ENCODE assay signal across 8 cellular contexts in genomic region chr14:70822706-70823185, GRCh38. TPM values are rescaled to one million over a fixed set of nuclear protein-coding genes. Genes with fewer than 3 reads are reported as not detected.
DNase-seq lines count a peak whose midpoint lies in the region; ATAC-seq and TF ChIP-seq lines count a peak whose summit lies in the region.

No MANE protein-coding gene starts in this region.

- intact Hi-C loops in spleen (cut with DNase I; ENCODE audit: low total_unique reads): no loop called here

- H3K27me3 ChIP-seq in iPS-18a (ENCODE audit: control insufficient read depth, insufficient read depth, low read length): peaks cover 28% of the 10 kb centered on the region
- peaks cover 0 to 46% (median 17%) of the 10 kb centered on the region in 7 donors for H3K27me3 ChIP-seq in spleen (replicated peaks in 1 of 7)

- H3K36me3 Mint-ChIP-seq in activated naive CD8-positive, alpha-beta T cell treated with anti-CD3 and anti-CD28 coated beads, Interleukin-2, amount 50 U/mL, for 24 hours (ENCODE audit: low read depth): no peaks in the 10 kb centered on the region

- no peak for TF ChIP-seq POLR2A in spleen (IDR thresholded peaks at IDR 0.05)

- H3K9me3 Mint-ChIP-seq in activated naive CD8-positive, alpha-beta T cell treated with anti-CD3 and anti-CD28 coated beads, Interleukin-2, amount 50 U/mL, for 24 hours: no peaks in the 10 kb centered on the region

- no peaks in the 10 kb centered on the region for H3K36me3 ChIP-seq in iPS-18a (ENCODE audit: control insufficient read depth, low read depth, low read length)
- H3K36me3 ChIP-seq in spleen: no peaks in the 10 kb centered on the region

- ATAC-seq in activated naive CD8-positive, alpha-beta T cell treated with anti-CD3 and anti-CD28 coated beads, Interleukin-2, amount 50 U/mL, for 24 hours: no peak
- ATAC-seq in GM21367 (IDR thresholded peaks at IDR 0.05; ENCODE audit: unreplicated experiment): no peak
- ATAC-seq in GM19395 (IDR thresholded peaks at IDR 0.05; ENCODE audit: unreplicated experiment): no peak
- no peak for ATAC-seq in HG03354 (IDR thresholded peaks at IDR 0.05; ENCODE audit: poor library complexity, severe bottlenecking, unreplicated experiment)

- H3K9me3 ChIP-seq in iPS-18a (ENCODE audit: control insufficient read depth, low read depth, low read length) (no peaks in the 10 kb centered on the region), spleen (no peaks in the 10 kb centered on the region)

- peaks cover 10% of the 10 kb centered on the region for H3K4me1 Mint-ChIP-seq in activated naive CD8-positive, alpha-beta T cell treated with anti-CD3 and anti-CD28 coated beads, Interleukin-2, amount 50 U/mL, for 24 hours

- H3K4me3 ChIP-seq in iPS-18a (ENCODE audit: low read length): peak overlapping the region; percentile 86
- peak overlapping the region in 4 of 8 donors; percentile 55 to 86 (median 62) for H3K4me3 ChIP-seq in spleen

- WGBS in spleen, 5 donors: 9 to 14% (median 11%) methylated on average over 16 to 19 of the region's 19 CpGs

- peaks cover 41% of the 10 kb centered on the region for H3K27me3 Mint-ChIP-seq in activated naive CD8-positive, alpha-beta T cell treated with anti-CD3 and anti-CD28 coated beads, Interleukin-2, amount 50 U/mL, for 24 hours

- H3K4me1 ChIP-seq in iPS-18a (ENCODE audit: control insufficient read depth, low read depth, low read length): peaks cover 8% of the 10 kb centered on the region
- peaks cover 6 to 31% (median 18%) of the 10 kb centered on the region in 6 donors for H3K4me1 ChIP-seq in spleen

- peak overlapping the region; percentile 68 for H3K4me3 Mint-ChIP-seq in activated naive CD8-positive, alpha-beta T cell treated with anti-CD3 and anti-CD28 coated beads, Interleukin-2, amount 50 U/mL, for 24 hours

- peak overlapping the region; percentile 18 for H3K27ac Mint-ChIP-seq in activated naive CD8-positive, alpha-beta T cell treated with anti-CD3 and anti-CD28 coated beads, Interleukin-2, amount 50 U/mL, for 24 hours

- H3K9ac ChIP-seq in iPS-18a (ENCODE audit: low read length): no peak overlapping the region

- peak; percentile 48 for DNase-seq in DMS79 treated with DMSO at 0.1 percent for 48 hours (lab: John Stamatoyannopoulos, UW)
- peak; percentile 20 for DNase-seq in NCI-H1092 treated with DMSO at 0.1 percent for 48 hours (lab: John Stamatoyannopoulos, UW)
- no peak for DNase-seq in activated naive CD8-positive, alpha-beta T cell treated with anti-CD3 and anti-CD28 coated beads, Interleukin-2, amount 50 U/mL, for 24 hours
- peak; percentile 85 for DNase-seq in spleen

- no peak for TF ChIP-seq CTCF in spleen (IDR thresholded peaks at IDR 0.05 in 8 of 11, conservative IDR thresholded peaks at IDR 0.05 in 3 of 11)

- H3K27ac ChIP-seq in iPS-18a (ENCODE audit: low read length): no peak overlapping the region
- peak overlapping the region in 1 of 8 donors; percentile 82 for H3K27ac ChIP-seq in spleen

RNA-seq across cellular contexts. Expression of gene MAP3K9, which starts 13.4 kb away (rescaled TPM):
- 1 to 10 TPM; 3.5 to 8.0 (median 4.6) TPM for total RNA-seq in spleen
- polyA plus RNA-seq in spleen: 1 to 10 TPM in 1 of 3 donors, under 1 TPM in 2; 0.42 to 1.7 (median 0.59) TPM
